11 cellular contexts compared by ENCODE assay signal in genomic region chr17:44901323-44901965, GRCh38. TPM values are rescaled to one million over a fixed set of nuclear protein-coding genes. Genes with fewer than 3 reads are reported as not detected.
DNase-seq lines count a peak whose midpoint lies in the region; ATAC-seq and TF ChIP-seq lines count a peak whose summit lies in the region.
"Had no signal": no experiment of that assay in that cellular context is flagged by ENCODE, and none has a peak within 500 bp of the region (broad histone marks: within the 10 kb centered on the region; RNA-seq: fewer than 3 reads in every experiment).

No MANE protein-coding gene starts in this region.

- H3K9me3 ChIP-seq in RWPE2 (ENCODE audit: severe bottlenecking), result no peaks in the 10 kb centered on the region
- H3K9me3 ChIP-seq in subcutaneous abdominal adipose tissue (ENCODE audit: control insufficient read depth in 5 of 5, low read length in 5 of 5), result no peaks in the 10 kb centered on the region
- no peaks in the 10 kb centered on the region for H3K9me3 ChIP-seq in spleen

- peak overlapping the region; percentile 82 for H3K27ac ChIP-seq in RWPE2 (ENCODE audit: poor library complexity, severe bottlenecking)
- H3K27ac ChIP-seq in subcutaneous abdominal adipose tissue (ENCODE audit: low read depth, low read length), result peak overlapping the region; percentile 20
- H3K27ac ChIP-seq in spleen, result peak overlapping the region in 3 of 8 donors; percentile 13 to 92 (median 44)
- H3K27ac ChIP-seq: C4-2B, epithelial cell of prostate had no signal

- 45 to 73% (median 65%) methylated on average over 5 of the region's 5 CpGs for WGBS in spleen, 5 donors

- TF ChIP-seq CTCF in RWPE2 (IDR thresholded peaks at IDR 0.05; ENCODE audit: poor library complexity, severe bottlenecking), result peak; percentile 51
- peak; percentile 7 for TF ChIP-seq CTCF in epithelial cell of esophagus (IDR thresholded peaks at IDR 0.05; ENCODE audit: insufficient read depth, low read depth, low read length, missing control alignments)
- TF ChIP-seq CTCF in spleen (IDR thresholded peaks at IDR 0.05 in 8 of 11, conservative IDR thresholded peaks at IDR 0.05 in 3 of 11), result no peak

- H3K9ac ChIP-seq in subcutaneous abdominal adipose tissue (ENCODE audit: low read length in 5 of 5), result no peak overlapping the region

- H3K4me1 ChIP-seq in RWPE2 (ENCODE audit: insufficient read depth, poor library complexity, severe bottlenecking) (peaks cover 30% of the 10 kb centered on the region), subcutaneous abdominal adipose tissue (ENCODE audit: control insufficient read depth in 5 of 5, insufficient read depth in 5 of 5, low read length in 5 of 5) (peaks cover 11 to 56% (median 39%) of the 10 kb centered on the region in 5 donors), spleen (peaks cover 25 to 85% (median 40%) of the 10 kb centered on the region in 6 donors)

- DNase-seq in NOMO-1 (lab: John Stamatoyannopoulos, UW; ENCODE audit: unreplicated experiment in 2 of 2), result peak; percentile 23 to 26
- DNase-seq in NOMO-1 treated with dmso at 0.1 percent for 144 hours (lab: John Stamatoyannopoulos, UW; ENCODE audit: unreplicated experiment), result no peak
- no peak for DNase-seq in RWPE2 (ENCODE audit: low spot score)
- peak; percentile 61 for DNase-seq in epithelial cell of esophagus (ENCODE audit: low read depth)
- DNase-seq in hippocampal formation (lab: John Stamatoyannopoulos, UW), result no peak
- no peak for DNase-seq in spleen
- DNase-seq: NCI-H526 treated with DMSO at 0.1 percent for 48 hours had no signal

- TF ChIP-seq POLR2A in spleen (IDR thresholded peaks at IDR 0.05), result no peak

- H3K4me3 ChIP-seq in RWPE2 (ENCODE audit: severe bottlenecking) (no peak overlapping the region), epithelial cell of esophagus (ENCODE audit: low read length) (no peak overlapping the region), subcutaneous abdominal adipose tissue (ENCODE audit: low read depth in 1 of 5, low read length in 5 of 5) (no peak overlapping the region), spleen (no peak overlapping the region)

- ATAC-seq in RWPE2 (ENCODE audit: low read depth), result no peak
- no peak for ATAC-seq in HG03378 (IDR thresholded peaks at IDR 0.05; ENCODE audit: unreplicated experiment)

- intact Hi-C loops in spleen (cut with DNase I; ENCODE audit: low total_unique reads), result no loop called here

- H3K36me3 ChIP-seq in RWPE2 (ENCODE audit: low read depth) (peaks cover 13% of the 10 kb centered on the region), subcutaneous abdominal adipose tissue (ENCODE audit: control insufficient read depth in 5 of 5, insufficient read depth in 5 of 5, low read length in 5 of 5) (no peaks in the 10 kb centered on the region), spleen (peaks cover 0 to 5% (median 0%) of the 10 kb centered on the region in 6 donors)

- no peaks in the 10 kb centered on the region for H3K27me3 ChIP-seq in RWPE2 (ENCODE audit: insufficient read depth, poor library complexity, severe bottlenecking)
- no peaks in the 10 kb centered on the region for H3K27me3 ChIP-seq in subcutaneous abdominal adipose tissue (ENCODE audit: control insufficient read depth in 5 of 5, insufficient read depth in 4 of 5, low read length in 5 of 5)
- H3K27me3 ChIP-seq in spleen (replicated peaks in 1 of 7), result no peaks in the 10 kb centered on the region

RNA-seq across cellular contexts. Expression of gene EFTUD2, which starts 2.2 kb away (rescaled TPM):
- total RNA-seq in spleen, result 100 to 1,000 TPM in 6 of 7 donors, 10 to 100 TPM in 1; 77.4 to 140 (median 104) TPM
- polyA plus RNA-seq in spleen, result 10 to 100 TPM; 39.0 to 44.0 (median 43.6) TPM

RNA-seq across cellular contexts. Expression of gene GFAP, which starts 13.9 kb away (rescaled TPM):
- total RNA-seq in spleen, result 1 to 10 TPM in 1 of 7 donors, under 1 TPM in 2, not detected in 4; 0.41 to 1.7 (median 0.54) TPM
- under 1 TPM in 2 of 3 donors, not detected in 1; 0.32 to 0.61 TPM for polyA plus RNA-seq in spleen

RNA-seq across cellular contexts. Expression of gene KIF18B, which starts 46.1 kb away (rescaled TPM):
- 1 to 10 TPM; 1.1 to 5.8 (median 4.4) TPM for total RNA-seq in spleen
- 1 to 10 TPM in 2 of 3 donors, under 1 TPM in 1; 0.26 to 1.5 (median 1.2) TPM for polyA plus RNA-seq in spleen

RNA-seq across cellular contexts. Expression of gene HIGD1B, which starts 53.8 kb away (rescaled TPM):
- total RNA-seq in spleen, result not detected
- 1 to 10 TPM in 1 of 3 donors, under 1 TPM in 1, not detected in 1; 0.38 to 1.7 TPM for polyA plus RNA-seq in spleen

Comparison
In these comparisons a context has a peak if more than half of its experiments do, and no peak if none do; other contexts are left out.
1. DNase-seq: peak in NOMO-1 (2 of 2) and epithelial cell of esophagus (single experiment); none in NOMO-1 treated with dmso at 0.1 percent for 144 hours (single experiment), RWPE2 (single experiment), hippocampal formation (0 of 2) and spleen (single experiment).
2. CTCF ChIP-seq: peak in RWPE2 (single experiment) and epithelial cell of esophagus (single experiment); none in spleen (0 of 11).